In genomic region chr2:105760639-105761337, GRCh38 we compare ENCODE assay signal across 18 cellular contexts. TPM values are rescaled to one million over a fixed set of nuclear protein-coding genes. Genes with fewer than 3 reads are reported as not detected.
DNase-seq lines count a peak whose midpoint lies in the region; ATAC-seq and TF ChIP-seq lines count a peak whose summit lies in the region.
"Had no signal": no experiment of that assay in that cellular context is flagged by ENCODE, and none has a peak within 500 bp of the region (broad histone marks: within the 10 kb centered on the region; RNA-seq: fewer than 3 reads in every experiment).

No MANE protein-coding gene starts in this region.

- peaks cover 97% of the 10 kb centered on the region for H3K4me1 Mint-ChIP-seq in activated T-cell treated with anti-CD3 and anti-CD28 coated beads, Interleukin-2, amount 50 U/mL, for 24 hours (ENCODE audit: low read depth)

- TF ChIP-seq CTCF in DND-41 (IDR thresholded peaks at IDR 0.05; ENCODE audit: borderline replicate concordance, extremely low read depth, low read length, poor library complexity, severe bottlenecking), result no peak

- no peak overlapping the region for H3K4me3 ChIP-seq in BLaER1
- no peak overlapping the region for H3K4me3 ChIP-seq in DND-41 (ENCODE audit: low read depth in 1 of 2, low read length in 2 of 2)
- no peak overlapping the region for H3K4me3 ChIP-seq in H7 (ENCODE audit: insufficient read depth, low read depth, low read length)
- H3K4me3 ChIP-seq: heart right ventricle, vagina had no signal

- H3K4me1 ChIP-seq in BLaER1 (peaks cover 39% of the 10 kb centered on the region), DND-41 (ENCODE audit: insufficient read depth, low read length) (peaks cover 3% of the 10 kb centered on the region)
- H3K4me1 ChIP-seq: BE2C had no signal

- peaks cover 99% of the 10 kb centered on the region for H3K79me2 ChIP-seq in DND-41 (ENCODE audit: insufficient read depth, low read length)

- H4K20me1 ChIP-seq in BLaER1, result peaks cover 98% of the 10 kb centered on the region
- peaks cover 66% of the 10 kb centered on the region for H4K20me1 ChIP-seq in DND-41 (ENCODE audit: insufficient read depth, low read length)

- H3K36me3 Mint-ChIP-seq in activated T-cell treated with anti-CD3 and anti-CD28 coated beads, Interleukin-2, amount 50 U/mL, for 24 hours (ENCODE audit: low read depth), result peaks cover 74% of the 10 kb centered on the region

- H3K4me2 ChIP-seq in BLaER1, result no peak overlapping the region; the same call in 1 of the 2 replicates
- H3K4me2 ChIP-seq in DND-41 (ENCODE audit: insufficient read depth, low read length), result no peak overlapping the region

- no peaks in the 10 kb centered on the region for H3K27me3 ChIP-seq in BLaER1
- H3K27me3 ChIP-seq in DND-41 (ENCODE audit: insufficient read depth, low read length, poor library complexity), result no peaks in the 10 kb centered on the region
- H3K27me3 ChIP-seq in H7 (ENCODE audit: control insufficient read depth, insufficient read depth, low read length), result no peaks in the 10 kb centered on the region
- H3K27me3 ChIP-seq: BE2C, heart right ventricle, vagina had no signal

- H3K27ac ChIP-seq in BLaER1 (peak overlapping the region; percentile 15; the same call in 1 of the 2 replicates), DND-41 (ENCODE audit: low read length) (peak overlapping the region; percentile 27; the same call in 1 of the 2 replicates)
- H3K27ac ChIP-seq: vagina, VCaP had no signal

- H3K27ac Mint-ChIP-seq in activated T-cell treated with anti-CD3 and anti-CD28 coated beads, Interleukin-2, amount 50 U/mL, for 24 hours, result peak overlapping the region; percentile 94

- H3K9me3 Mint-ChIP-seq in activated T-cell treated with anti-CD3 and anti-CD28 coated beads, Interleukin-2, amount 50 U/mL, for 24 hours, result no peaks in the 10 kb centered on the region

- H3K9me3 ChIP-seq in BLaER1, result no peaks in the 10 kb centered on the region
- H3K9me3 ChIP-seq in DND-41 (ENCODE audit: insufficient read depth, low read length, severe bottlenecking), result no peaks in the 10 kb centered on the region
- H3K9me3 ChIP-seq: BE2C, heart right ventricle, vagina had no signal

- H3K4me3 Mint-ChIP-seq in activated T-cell treated with anti-CD3 and anti-CD28 coated beads, Interleukin-2, amount 50 U/mL, for 24 hours, result peak overlapping the region; percentile 20

- H3K27me3 Mint-ChIP-seq in activated T-cell treated with anti-CD3 and anti-CD28 coated beads, Interleukin-2, amount 50 U/mL, for 24 hours, result no peaks in the 10 kb centered on the region

- H3K9ac ChIP-seq in BLaER1, result no peak overlapping the region
- H3K9ac ChIP-seq in DND-41 (ENCODE audit: low read depth, low read length), result no peak overlapping the region

- H3K36me3 ChIP-seq in BLaER1 (peaks cover 62% of the 10 kb centered on the region), DND-41 (ENCODE audit: insufficient read depth, low read length) (peaks cover 7% of the 10 kb centered on the region), H7 (replicated peaks; ENCODE audit: control insufficient read depth, insufficient read depth, low read length) (no peaks in the 10 kb centered on the region)
- H3K36me3 ChIP-seq: BE2C, vagina had no signal

- ATAC-seq in DND-41 (ENCODE audit: insufficient read depth, low read depth) (no peak), HG03432 (IDR thresholded peaks at IDR 0.05; ENCODE audit: unreplicated experiment) (no peak), SK-N-SH treated with all-trans-retinoic acid at 6 μM for 48 hours (no peak), GM21381 (IDR thresholded peaks at IDR 0.05; ENCODE audit: unreplicated experiment) (no peak)
- ATAC-seq: sciatic nerve had no signal

- H2AFZ ChIP-seq in DND-41 (ENCODE audit: low read depth, low read length), result no peak overlapping the region

- no peak for DNase-seq in DND-41
- DNase-seq in activated T-cell treated with anti-CD3 and anti-CD28 coated beads, Interleukin-2, amount 50 U/mL, for 24 hours, result peak; percentile 37
- peak; percentile 55 for DNase-seq in mesenteric fat pad (ENCODE audit: low spot score)
- DNase-seq in H7, result no peak
- DNase-seq: activated gamma-delta T cell treated with Interleukin-2 at 50 U/mL for 16 hours; BE2C; central memory CD4-positive, alpha-beta T cell; heart right ventricle; NCI-H2171 treated with DMSO at 0.1 percent for 48 hours; stimulated activated CD4-positive, alpha-beta T cell treated with anti-CD3 and anti-CD28 coated beads, Interleukin-4, amount 100 ng/mL, for 24 hours; stimulated activated naive CD4-positive, alpha-beta T cell had no signal

TF ChIP-seq in SK-N-SH treated with all-trans-retinoic acid at 6 μM for 48 hours, 23 proteins besides CTCF, POLR2A, EP300 and RAD21 (continues in another document):
- TF ChIP-seq ZFP30 (CRISPR knock-in tag; IDR thresholded peaks at IDR 0.05) (no peak), GLIS3 (CRISPR knock-in tag; IDR thresholded peaks at IDR 0.05) (no peak), ESRRG (CRISPR knock-in tag; IDR thresholded peaks at IDR 0.05) (no peak), OSR1 (CRISPR knock-in tag; IDR thresholded peaks at IDR 0.05) (no peak), SNAI2 (CRISPR knock-in tag; IDR thresholded peaks at IDR 0.05) (no peak), BACH2 (CRISPR knock-in tag; IDR thresholded peaks at IDR 0.05; ENCODE audit: borderline replicate concordance) (no peak), CSRNP3 (CRISPR knock-in tag; IDR thresholded peaks at IDR 0.05) (no peak), TOX (CRISPR knock-in tag; IDR thresholded peaks at IDR 0.05; ENCODE audit: borderline replicate concordance) (no peak), PPARA (CRISPR knock-in tag; IDR thresholded peaks at IDR 0.05; ENCODE audit: borderline replicate concordance) (no peak), ZFP3 (CRISPR knock-in tag; IDR thresholded peaks at IDR 0.05) (no peak), ZNF70 (CRISPR knock-in tag; IDR thresholded peaks at IDR 0.05) (no peak), TCF4 (CRISPR knock-in tag; IDR thresholded peaks at IDR 0.05; ENCODE audit: borderline replicate concordance) (no peak), POU6F1 (CRISPR knock-in tag; IDR thresholded peaks at IDR 0.05; ENCODE audit: borderline replicate concordance, low read depth) (no peak), ZC3H10 (CRISPR knock-in tag; IDR thresholded peaks at IDR 0.05) (no peak), ISL1 (CRISPR knock-in tag; IDR thresholded peaks at IDR 0.05) (no peak), RARB (CRISPR knock-in tag; IDR thresholded peaks at IDR 0.05) (no peak)
- TF ChIP-seq, protein P1, sequence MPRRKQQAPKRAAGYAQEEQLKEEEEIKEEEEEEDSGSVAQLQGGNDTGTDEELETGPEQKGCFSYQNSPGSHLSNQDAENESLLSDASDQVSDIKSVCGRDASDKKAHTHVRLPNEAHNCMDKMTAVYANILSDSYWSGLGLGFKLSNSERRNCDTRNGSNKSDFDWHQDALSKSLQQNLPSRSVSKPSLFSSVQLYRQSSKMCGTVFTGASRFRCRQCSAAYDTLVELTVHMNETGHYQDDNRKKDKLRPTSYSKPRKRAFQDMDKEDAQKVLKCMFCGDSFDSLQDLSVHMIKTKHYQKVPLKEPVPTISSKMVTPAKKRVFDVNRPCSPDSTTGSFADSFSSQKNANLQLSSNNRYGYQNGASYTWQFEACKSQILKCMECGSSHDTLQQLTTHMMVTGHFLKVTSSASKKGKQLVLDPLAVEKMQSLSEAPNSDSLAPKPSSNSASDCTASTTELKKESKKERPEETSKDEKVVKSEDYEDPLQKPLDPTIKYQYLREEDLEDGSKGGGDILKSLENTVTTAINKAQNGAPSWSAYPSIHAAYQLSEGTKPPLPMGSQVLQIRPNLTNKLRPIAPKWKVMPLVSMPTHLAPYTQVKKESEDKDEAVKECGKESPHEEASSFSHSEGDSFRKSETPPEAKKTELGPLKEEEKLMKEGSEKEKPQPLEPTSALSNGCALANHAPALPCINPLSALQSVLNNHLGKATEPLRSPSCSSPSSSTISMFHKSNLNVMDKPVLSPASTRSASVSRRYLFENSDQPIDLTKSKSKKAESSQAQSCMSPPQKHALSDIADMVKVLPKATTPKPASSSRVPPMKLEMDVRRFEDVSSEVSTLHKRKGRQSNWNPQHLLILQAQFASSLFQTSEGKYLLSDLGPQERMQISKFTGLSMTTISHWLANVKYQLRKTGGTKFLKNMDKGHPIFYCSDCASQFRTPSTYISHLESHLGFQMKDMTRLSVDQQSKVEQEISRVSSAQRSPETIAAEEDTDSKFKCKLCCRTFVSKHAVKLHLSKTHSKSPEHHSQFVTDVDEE (CRISPR knock-in tag; IDR thresholded peaks at IDR 0.05), result no peak

RNA-seq across cellular contexts. Expression of gene NCK2, which starts 16.1 kb away (rescaled TPM):
- 39.7 TPM for total RNA-seq in mesenteric fat pad
- total RNA-seq in H7 (2014; rRNA removed; shearing (Covaris generic)), result 69.8 and 80.3 TPM in 2 replicates

Comparison
In these comparisons a context has a peak if more than half of its experiments do, and no peak if none do; other contexts are left out.
1. DNase-seq: peak in activated T-cell treated with anti-CD3 and anti-CD28 coated beads, Interleukin-2, amount 50 U/mL, for 24 hours (single experiment) and mesenteric fat pad (single experiment); none in DND-41 (single experiment) and H7 (single experiment).